16 cellular contexts compared by ENCODE assay signal in genomic region chr7:111927383-111928019, GRCh38.
DNase-seq lines count a peak whose midpoint lies in the region; ATAC-seq, FAIRE-seq and TF ChIP-seq lines count a peak whose summit lies in the region.
"Had no signal": no experiment of that assay in that cellular context is flagged by ENCODE, and none has a peak within 500 bp of the region (broad histone marks: within the 10 kb centered on the region; RNA-seq: fewer than 3 reads in every experiment).

No MANE protein-coding gene starts in this region.

- peak overlapping the region; percentile 11 for H2BK120ac ChIP-seq in H1 (replicated peaks; ENCODE audit: low read depth, low read length)

- no peaks in the 10 kb centered on the region for H3K27me3 Mint-ChIP-seq in GM23338 (ENCODE audit: insufficient read depth, low read depth, poor library complexity)
- H3K27me3 Mint-ChIP-seq: CD4-positive, alpha-beta memory T cell had no signal

- H4K5ac ChIP-seq in H1 (ENCODE audit: insufficient read length, low read depth, low read length) = peak overlapping the region; percentile 13

- H3K4me2 ChIP-seq in GM23338 (peak overlapping the region; percentile 5; the same call in 1 of the 2 replicates), H1 (ENCODE audit: insufficient read depth in 1 of 2, low read depth in 2 of 2, low read length in 2 of 2) (peak overlapping the region; percentile 18 to 39; a peak in 2 of 4 replicates), SK-N-SH (no peak overlapping the region)
- H3K4me2 ChIP-seq: BLaER1 had no signal

- H3K36me3 Mint-ChIP-seq in GM23338 (ENCODE audit: low read depth) = no peaks in the 10 kb centered on the region
- H3K36me3 Mint-ChIP-seq: CD14-positive monocyte; CD4-positive, alpha-beta memory T cell had no signal

- TF ChIP-seq POLR2A in H1 (IDR thresholded peaks at IDR 0.05; ENCODE audit: control extremely low read depth in 1 of 2, low read depth in 2 of 2, low read length in 2 of 2) = no peak
- no peak for TF ChIP-seq POLR2A in transverse colon (IDR thresholded peaks at IDR 0.05)

- no peaks in the 10 kb centered on the region for H3K79me2 ChIP-seq in GM23338 (replicated peaks; ENCODE audit: insufficient read depth)
- H3K79me2 ChIP-seq in H1 (ENCODE audit: control insufficient read depth in 1 of 2, insufficient read depth in 2 of 2, low read length in 2 of 2) = no peaks in the 10 kb centered on the region
- H3K79me2 ChIP-seq in SK-N-SH (ENCODE audit: insufficient read depth) = no peaks in the 10 kb centered on the region

- no peak overlapping the region for H2BK15ac ChIP-seq in H1 (ENCODE audit: low read length)

- H3K9me2 ChIP-seq in GM23338 (ENCODE audit: insufficient read depth) (no peaks in the 10 kb centered on the region), SK-N-SH (no peaks in the 10 kb centered on the region)

- intact Hi-C loops in transverse colon (cut with DNase I; ENCODE audit: low total_unique reads) = no loop called here

- H2AFZ ChIP-seq in GM23338 = no peak overlapping the region
- H2AFZ ChIP-seq in H1 (ENCODE audit: low read length) = no peak overlapping the region
- H2AFZ ChIP-seq in SK-N-SH (ENCODE audit: low read depth) = no peak overlapping the region

- no peak overlapping the region for H2BK12ac ChIP-seq in H1 (ENCODE audit: low read depth, low read length)

- H3F3A ChIP-seq in GM23338 (replicated peaks; ENCODE audit: low read depth) = no peaks in the 10 kb centered on the region
- no peaks in the 10 kb centered on the region for H3F3A ChIP-seq in SK-N-SH (replicated peaks; ENCODE audit: insufficient read depth)

- no peak overlapping the region for H4K8ac ChIP-seq in H1 (ENCODE audit: extremely low read depth, insufficient read depth, low read length)

- peak overlapping the region; percentile 81; the same call in 1 of the 2 replicates for H2BK20ac ChIP-seq in H1 (ENCODE audit: low read length)

- H4K20me1 ChIP-seq in GM23338 (replicated peaks; ENCODE audit: insufficient read depth) = no peaks in the 10 kb centered on the region
- H4K20me1 ChIP-seq in H1 (replicated peaks in 1 of 2; ENCODE audit: control insufficient read depth in 1 of 2, insufficient read depth in 2 of 2, low read length in 2 of 2) = no peaks in the 10 kb centered on the region
- H4K20me1 ChIP-seq in SK-N-SH (ENCODE audit: insufficient read depth) = no peaks in the 10 kb centered on the region
- H4K20me1 ChIP-seq: BLaER1 had no signal

- H4K91ac ChIP-seq in H1 (replicated peaks; ENCODE audit: insufficient read length, low read length) = no peak overlapping the region

- H2AK5ac ChIP-seq in H1 (ENCODE audit: low read depth, low read length) = no peak overlapping the region

- H3K4me3 ChIP-seq in GM23338 (no peak overlapping the region), HUES6 (ENCODE audit: low read depth, low read length) (peak overlapping the region; percentile 27; the same call in 1 of the 2 replicates), H1 (ENCODE audit: extremely low read depth in 1 of 4, insufficient read depth in 2 of 4, low read depth in 3 of 4, low read length in 4 of 4) (peak overlapping the region in 1 of 4 experiments; percentile 26; a peak in 1 of 8 replicates), iPS-18a (ENCODE audit: low read length) (peak overlapping the region; percentile 25), SK-N-SH (ENCODE audit: low read depth in 2 of 2, low read length in 1 of 2) (no peak overlapping the region), transverse colon (no peak overlapping the region)
- H3K4me3 ChIP-seq: BLaER1, GM12878 had no signal

- no peak overlapping the region for H3K56ac ChIP-seq in H1 (replicated peaks; ENCODE audit: insufficient read length, low read depth, low read length)

- H3K23ac ChIP-seq in H1 (ENCODE audit: insufficient read length) = no peak overlapping the region

- in situ Hi-C loops in transverse colon (cut with MboI; ENCODE audit: low pct_ligation_motif_present in 1 of 4, low pct_unique_long_range_greater_than_20kb in 1 of 4, low sequenced_read_pairs in 3 of 4) = no loop called here

- H3K4me1 ChIP-seq in GM23338 (ENCODE audit: insufficient read depth) (peaks cover 37% of the 10 kb centered on the region), HUES6 (ENCODE audit: control insufficient read depth, insufficient read depth, low read length) (peaks cover 40% of the 10 kb centered on the region), H1 (replicated peaks in 1 of 4; ENCODE audit: control insufficient read depth in 3 of 4, insufficient read depth in 4 of 4, low read length in 3 of 4) (peaks cover 0 to 16% (median 8%) of the 10 kb centered on the region in 4 experiments; a peak in 5 of 7 replicates), iPS-18a (ENCODE audit: control insufficient read depth, low read depth, low read length) (peaks cover 36% of the 10 kb centered on the region), SK-N-SH (ENCODE audit: control insufficient read depth in 1 of 2, insufficient read depth in 2 of 2, low read depth in 1 of 2, low read length in 1 of 2) (no peaks in the 10 kb centered on the region; a peak in 1 of 4 replicates), transverse colon (peaks cover 0 to 7% (median 0%) of the 10 kb centered on the region in 4 donors)
- H3K4me1 ChIP-seq: BLaER1 had no signal

- ATAC-seq in GM23338 (peak; percentile 66), HG03520 (IDR thresholded peaks at IDR 0.05; ENCODE audit: unreplicated experiment) (no peak)
- ATAC-seq: GM12878 had no signal

- H3K27me3 ChIP-seq in GM23338 (ENCODE audit: insufficient read depth) = no peaks in the 10 kb centered on the region
- no peaks in the 10 kb centered on the region for H3K27me3 ChIP-seq in HUES6 (ENCODE audit: control insufficient read depth, insufficient read depth, low read length)
- no peaks in the 10 kb centered on the region for H3K27me3 ChIP-seq in H1 (replicated peaks in 1 of 4; ENCODE audit: control insufficient read depth in 3 of 4, extremely low read depth in 1 of 4, insufficient read depth in 3 of 4, low read length in 3 of 4)
- H3K27me3 ChIP-seq in iPS-18a (ENCODE audit: control insufficient read depth, insufficient read depth, low read length) = no peaks in the 10 kb centered on the region
- no peaks in the 10 kb centered on the region for H3K27me3 ChIP-seq in SK-N-SH (ENCODE audit: insufficient read depth)
- no peaks in the 10 kb centered on the region for H3K27me3 ChIP-seq in transverse colon
- H3K27me3 ChIP-seq: BLaER1 had no signal

- H3K27ac ChIP-seq in GM23338 (ENCODE audit: low read depth) (peak overlapping the region; percentile 84), HUES6 (ENCODE audit: low read depth, low read length) (peak overlapping the region; percentile 98), H1 (ENCODE audit: low read depth, low read length) (peak overlapping the region; percentile 70; the same call in 1 of the 2 replicates), iPS-18a (ENCODE audit: low read length) (peak overlapping the region; percentile 93), SK-N-SH (ENCODE audit: low read depth in 2 of 2, low read length in 1 of 2) (no peak overlapping the region), transverse colon (no peak overlapping the region)
- H3K27ac ChIP-seq: BLaER1 had no signal

- H3K9ac ChIP-seq in HUES6 (ENCODE audit: low read length) = peak overlapping the region; percentile 70
- H3K9ac ChIP-seq in H1 (replicated peaks in 1 of 4; ENCODE audit: extremely low read depth in 1 of 4, low read depth in 3 of 4, low read length in 3 of 4) = no peak overlapping the region
- H3K9ac ChIP-seq in iPS-18a (ENCODE audit: low read length) = peak overlapping the region; percentile 60
- no peak overlapping the region for H3K9ac ChIP-seq in SK-N-SH
- H3K9ac ChIP-seq: BLaER1 had no signal

- H3K4ac ChIP-seq in H1 (replicated peaks; ENCODE audit: insufficient read length, low read depth, low read length) = no peak overlapping the region

- H3K18ac ChIP-seq in H1 (ENCODE audit: extremely low read depth, low read length) = peak overlapping the region; percentile 84; the same call in 1 of the 2 replicates

- no peaks in the 10 kb centered on the region for H3K79me1 ChIP-seq in H1 (ENCODE audit: low read depth, low read length)

- H3K23me2 ChIP-seq in H1 (ENCODE audit: low read depth, low read length) = no peaks in the 10 kb centered on the region

- POLR2A ChIA-PET in H1 (lab: Charles Lee; ENCODE audit: partially characterized antibody) (interaction anchor here (0.8 to 1.0 kb wide), 2 partner anchors 278 to 495 kb away, joined by 3 read pairs; no protein-coding TSS in a partner anchor), SK-N-SH (lab: Yijun Ruan, JAX) (no interaction called here)

- H3K27ac Mint-ChIP-seq in GM23338 = peak overlapping the region; percentile 98
- H3K27ac Mint-ChIP-seq: CD14-positive monocyte; CD4-positive, alpha-beta memory T cell had no signal

- TF ChIP-seq CTCF in GM23338 (conservative IDR thresholded peaks at IDR 0.05; ENCODE audit: low read depth in 2 of 2) (no peak), H1 (IDR thresholded peaks at IDR 0.05; ENCODE audit: control extremely low read depth in 1 of 3, insufficient read depth in 1 of 3, low read depth in 1 of 3, low read length in 3 of 3) (no peak), SK-N-SH (IDR thresholded peaks at IDR 0.05) (no peak), transverse colon (IDR thresholded peaks at IDR 0.05) (no peak)

- CTCF ChIA-PET in H1 (lab: Charles Lee; ENCODE audit: partially characterized antibody) = interaction anchor here (0.6 to 2.4 kb wide), 2 partner anchors 72 to 478 kb away, joined by 3 to 7 read pairs; no protein-coding TSS in a partner anchor
- CTCF ChIA-PET in SK-N-SH (lab: Yijun Ruan, JAX) = no interaction called here

- no peak for TF ChIP-seq RAD21 in H1 (IDR thresholded peaks at IDR 0.05 in 1 of 2, conservative IDR thresholded peaks at IDR 0.05 in 1 of 2; ENCODE audit: low read depth in 2 of 2, low read length in 2 of 2)
- no peak for TF ChIP-seq RAD21 in SK-N-SH (IDR thresholded peaks at IDR 0.05; ENCODE audit: low read length)

- DNase-seq in GM23338 (ENCODE audit: low spot score) (peak; percentile 68), H1 (ENCODE audit: low read depth in 1 of 2, low spot score in 2 of 2) (no peak), SK-N-SH (no peak), transverse colon (no peak), HT-29 (ENCODE audit: low spot score) (no peak)
- DNase-seq: 8988T; CD4-positive, alpha-beta memory T cell; DMS79 treated with DMSO at 0.1 percent for 48 hours; KG1 had no signal

- H3K9me3 ChIP-seq in HUES6 (ENCODE audit: control insufficient read depth, insufficient read depth, low read depth, low read length) (no peaks in the 10 kb centered on the region), H1 (ENCODE audit: insufficient read depth in 2 of 2, low read depth in 1 of 2, low read length in 1 of 2) (no peaks in the 10 kb centered on the region), iPS-18a (ENCODE audit: control insufficient read depth, low read depth, low read length) (no peaks in the 10 kb centered on the region), SK-N-SH (no peaks in the 10 kb centered on the region), transverse colon (no peaks in the 10 kb centered on the region)
- H3K9me3 ChIP-seq: BLaER1 had no signal

- FAIRE-seq in H1 (lab: Jason Lieb, UNC) = no peak
- FAIRE-seq: GM12878, H54 had no signal

- no peaks in the 10 kb centered on the region for H3K36me3 ChIP-seq in GM23338 (ENCODE audit: insufficient read depth)
- no peaks in the 10 kb centered on the region for H3K36me3 ChIP-seq in HUES6 (ENCODE audit: control insufficient read depth, insufficient read depth, low read length)
- H3K36me3 ChIP-seq in H1 (ENCODE audit: control insufficient read depth in 2 of 4, insufficient read depth in 4 of 4, low read length in 3 of 4) = no peaks in the 10 kb centered on the region
- H3K36me3 ChIP-seq in iPS-18a (ENCODE audit: control insufficient read depth, low read depth, low read length) = no peaks in the 10 kb centered on the region
- peaks cover 0 to 3% of the 10 kb centered on the region in 2 experiments for H3K36me3 ChIP-seq in SK-N-SH (replicated peaks in 1 of 2; ENCODE audit: control insufficient read depth in 1 of 2, insufficient read depth in 2 of 2, low read length in 1 of 2)
- H3K36me3 ChIP-seq in transverse colon = no peaks in the 10 kb centered on the region
- H3K36me3 ChIP-seq: BLaER1 had no signal

- 57% methylated on average over 4 of the region's 4 CpGs; no CpG with 5 or more reads in 1 of the 2 experiments for WGBS in H1 (ENCODE audit: extremely low coverage in 1 of 2, insufficient coverage in 1 of 2, insufficient read length in 1 of 2, insufficient replicate concordance in 2 of 2, low coverage in 1 of 2, low lambda C conversion rate in 2 of 2, missing lambda C conversion rate in 1 of 2), 2 experiments
- WGBS in SK-N-SH (ENCODE audit: low lambda C conversion rate) = 94% methylated on average over 4 of the region's 4 CpGs
- WGBS in transverse colon (ENCODE audit: low coverage in 1 of 2), 2 donors = 90 to 95% methylated on average over 3 to 4 of the region's 4 CpGs

- H3K4me3 Mint-ChIP-seq in GM23338 = no peak overlapping the region
- H3K4me3 Mint-ChIP-seq: CD14-positive monocyte; CD4-positive, alpha-beta memory T cell had no signal

- no peak for TF ChIP-seq EP300 in H1 (IDR thresholded peaks at IDR 0.05; ENCODE audit: borderline replicate concordance in 1 of 2, low read depth in 2 of 2, low read length in 2 of 2)
- no peak for TF ChIP-seq EP300 in SK-N-SH (IDR thresholded peaks at IDR 0.05; ENCODE audit: borderline replicate concordance in 1 of 2, low read depth in 1 of 2, low read length in 1 of 2)
- TF ChIP-seq EP300 in transverse colon (IDR thresholded peaks at IDR 0.05; ENCODE audit: low read depth) = no peak

- H3K9me3 Mint-ChIP-seq in GM23338 = no peaks in the 10 kb centered on the region

- H3K4me1 Mint-ChIP-seq in GM23338 = peaks cover 62% of the 10 kb centered on the region
- H3K4me1 Mint-ChIP-seq: CD14-positive monocyte; CD4-positive, alpha-beta memory T cell had no signal

- peak overlapping the region; percentile 84; the same call in 1 of the 2 replicates for H2BK5ac ChIP-seq in H1 (ENCODE audit: low read depth, low read length)

- H3K14ac ChIP-seq in H1 (ENCODE audit: insufficient read length) = no peak overlapping the region

Comparison
In these comparisons a context has a peak if more than half of its experiments do, and no peak if none do; other contexts are left out.
1. H3K27ac ChIP-seq: peak in GM23338 (single experiment), HUES6 (single experiment), H1 (single experiment) and iPS-18a (single experiment); none in SK-N-SH (0 of 2) and transverse colon (0 of 4).
2. H3K4me3 ChIP-seq: peak in HUES6 (single experiment) and iPS-18a (single experiment); none in GM23338 (single experiment), SK-N-SH (0 of 2) and transverse colon (0 of 4).
3. H3K9ac ChIP-seq: peak in HUES6 (single experiment) and iPS-18a (single experiment); none in H1 (0 of 4) and SK-N-SH (single experiment).